In genomic region chr3:138936763-138937689, GRCh38 we compare ENCODE assay signal across 9 cellular contexts. TPM values are rescaled to one million over a fixed set of nuclear protein-coding genes. Genes with fewer than 3 reads are reported as not detected.
DNase-seq lines count a peak whose midpoint lies in the region; ATAC-seq and TF ChIP-seq lines count a peak whose summit lies in the region.
"Had no signal": no experiment of that assay in that cellular context is flagged by ENCODE, and none has a peak within 500 bp of the region (broad histone marks: within the 10 kb centered on the region; RNA-seq: fewer than 3 reads in every experiment).

No MANE protein-coding gene starts in this region.

- no peak for ATAC-seq in naive thymus-derived CD4-positive, alpha-beta T cell
- ATAC-seq in GM21423 (IDR thresholded peaks at IDR 0.05; ENCODE audit: unreplicated experiment): no peak

- peaks cover 68% of the 10 kb centered on the region for H3K27me3 ChIP-seq in A673 (replicated peaks; ENCODE audit: insufficient read depth, low read depth, low read length, poor library complexity)
- H3K27me3 ChIP-seq in HUES48 (ENCODE audit: control insufficient read depth, insufficient read depth, low read length): peaks cover 86% of the 10 kb centered on the region
- H3K27me3 ChIP-seq in mammary epithelial cell (ENCODE audit: insufficient read depth, low read length): peaks cover 36% of the 10 kb centered on the region
- H3K27me3 ChIP-seq in naive thymus-derived CD4-positive, alpha-beta T cell (ENCODE audit: control insufficient read depth in 2 of 2, insufficient read depth in 2 of 2, low read length in 2 of 2): peaks cover 15 to 59% of the 10 kb centered on the region in 2 donors

- H3K4me3 ChIP-seq in A673 (ENCODE audit: low read depth, low read length, poor library complexity, severe bottlenecking) (peak overlapping the region; percentile 45), HUES48 (ENCODE audit: low read depth, low read length) (peak overlapping the region; percentile 63), mammary epithelial cell (replicated peaks in 1 of 3; ENCODE audit: insufficient read depth in 1 of 3, low read depth in 2 of 3, low read length in 3 of 3) (no peak overlapping the region)
- H3K4me3 ChIP-seq in naive thymus-derived CD4-positive, alpha-beta T cell (ENCODE audit: low read length): peak overlapping the region; percentile 55

- no peaks in the 10 kb centered on the region for H3K36me3 Mint-ChIP-seq in naive thymus-derived CD4-positive, alpha-beta T cell

- in situ Hi-C loops in mammary epithelial cell (cut with MboI; ENCODE audit: low sequenced_read_pairs in 2 of 2): loop anchor here (10.0 kb wide), 2 partner anchors 378 to 398 kb away; no protein-coding TSS in a partner anchor

- no peaks in the 10 kb centered on the region for H3K79me2 ChIP-seq in mammary epithelial cell (ENCODE audit: insufficient read depth, low read length)

- H3K4me1 Mint-ChIP-seq in naive thymus-derived CD4-positive, alpha-beta T cell: peaks cover 19 to 43% (median 31%) of the 10 kb centered on the region in 7 donors

- H3K9me3 ChIP-seq in A673 (ENCODE audit: low read depth, low read length, poor library complexity, severe bottlenecking): no peaks in the 10 kb centered on the region
- no peaks in the 10 kb centered on the region for H3K9me3 ChIP-seq in HUES48 (ENCODE audit: control insufficient read depth, insufficient read depth, low read length)
- no peaks in the 10 kb centered on the region for H3K9me3 ChIP-seq in mammary epithelial cell (replicated peaks; ENCODE audit: insufficient read depth, low read length)
- H3K9me3 ChIP-seq in naive thymus-derived CD4-positive, alpha-beta T cell (ENCODE audit: control insufficient read depth in 2 of 3, low read length in 3 of 3): no peaks in the 10 kb centered on the region

- no peaks in the 10 kb centered on the region for H3K36me3 ChIP-seq in A673 (ENCODE audit: insufficient read depth, low read length, poor library complexity, severe bottlenecking)
- no peaks in the 10 kb centered on the region for H3K36me3 ChIP-seq in HUES48 (ENCODE audit: control insufficient read depth, insufficient read depth, low read length)
- no peaks in the 10 kb centered on the region for H3K36me3 ChIP-seq in mammary epithelial cell (ENCODE audit: insufficient read depth, low read length)
- H3K36me3 ChIP-seq in naive thymus-derived CD4-positive, alpha-beta T cell (ENCODE audit: control insufficient read depth in 2 of 3, insufficient read depth in 3 of 3, low read length in 3 of 3): no peaks in the 10 kb centered on the region

- H3K9ac ChIP-seq in HUES48 (ENCODE audit: low read depth, low read length) (no peak overlapping the region), mammary epithelial cell (ENCODE audit: insufficient read depth, low read length) (no peak overlapping the region)

- TF ChIP-seq CTCF in A673 (conservative IDR thresholded peaks at IDR 0.05; ENCODE audit: low read depth, low read length): no peak
- TF ChIP-seq CTCF in mammary epithelial cell (conservative IDR thresholded peaks at IDR 0.05 in 1 of 2, IDR thresholded peaks at IDR 0.05 in 1 of 2; ENCODE audit: extremely low read depth in 1 of 2, insufficient read depth in 1 of 2, low read depth in 1 of 2, low read length in 2 of 2): no peak
- TF ChIP-seq CTCF in GM10266 (IDR thresholded peaks at IDR 0.05; ENCODE audit: control insufficient read depth, insufficient read depth, low read depth, missing control alignments): no peak

- H3K9me3 Mint-ChIP-seq in naive thymus-derived CD4-positive, alpha-beta T cell: no peaks in the 10 kb centered on the region

- BruUV-seq in A673 (replicated peaks; lab: Mats Ljungman, UMichigan) (no TSS peak), mammary epithelial cell (replicated peaks; lab: Mats Ljungman, UMichigan) (no TSS peak)

- H4K20me1 ChIP-seq in mammary epithelial cell (ENCODE audit: insufficient read depth, low read length): no peaks in the 10 kb centered on the region

- peak overlapping the region; percentile 85 for H3K4me2 ChIP-seq in mammary epithelial cell (ENCODE audit: insufficient read depth, low read depth, low read length)

- no peak for DNase-seq in A673 (ENCODE audit: low spot score)
- DNase-seq in mammary epithelial cell: no peak
- no peak for DNase-seq in naive thymus-derived CD4-positive, alpha-beta T cell
- no peak for DNase-seq in GM10266 (ENCODE audit: extremely low spot score)
- DNase-seq in NCI-H226: no peak
- DNase-seq in NOMO-1 treated with dmso at 0.1 percent for 144 hours (lab: John Stamatoyannopoulos, UW; ENCODE audit: unreplicated experiment): no peak

- H3K4me1 ChIP-seq in A673 (ENCODE audit: insufficient read depth, low read length, poor library complexity, severe bottlenecking) (peaks cover 5% of the 10 kb centered on the region), HUES48 (ENCODE audit: control insufficient read depth, insufficient read depth, low read length) (peaks cover 35% of the 10 kb centered on the region), mammary epithelial cell (ENCODE audit: insufficient read depth, low read length) (peaks cover 19% of the 10 kb centered on the region)
- H3K4me1 ChIP-seq in naive thymus-derived CD4-positive, alpha-beta T cell (ENCODE audit: control insufficient read depth in 2 of 2, insufficient read depth in 2 of 2, low read length in 2 of 2): peaks cover 21 to 31% of the 10 kb centered on the region in 2 donors

- peak overlapping the region; percentile 67 to 86 (median 76) for H3K4me3 Mint-ChIP-seq in naive thymus-derived CD4-positive, alpha-beta T cell

- dilution Hi-C loops in mammary epithelial cell (cut with HindIII; ENCODE audit: low sequenced_read_pairs): no loop called here

- 15% methylated on average over 28 of the region's 43 CpGs for WGBS in mammary epithelial cell (ENCODE audit: low coverage, missing lambda C conversion rate)

- H2AFZ ChIP-seq in mammary epithelial cell (ENCODE audit: low read depth, low read length): peak overlapping the region; percentile 83

- POLR2A ChIA-PET in A673 (lab: Charles Lee; ENCODE audit: low non-redundant PET): no interaction called here
- POLR2A ChIA-PET in naive thymus-derived CD4-positive, alpha-beta T cell (lab: Charles Lee): no interaction called here

- H3K27me3 Mint-ChIP-seq in naive thymus-derived CD4-positive, alpha-beta T cell: peaks cover 63 to 93% (median 87%) of the 10 kb centered on the region in 5 donors

- CTCF ChIA-PET in A673 (lab: Charles Lee) (interaction anchor here (0.5 to 1.2 kb wide), 5 partner anchors 14 to 913 kb away, joined by 3 to 13 read pairs (median 7); no protein-coding TSS in a partner anchor), mammary epithelial cell (lab: Charles Lee; ENCODE audit: low non-redundant PET) (interaction anchor here (1.0 kb wide), 1 partner anchor 14 kb away, joined by 8 read pairs; no protein-coding TSS in a partner anchor)
- CTCF ChIA-PET in naive thymus-derived CD4-positive, alpha-beta T cell (lab: Charles Lee): interaction anchor here (0.6 to 4.7 kb wide), 7 partner anchors 13 to 356 kb away, joined by 3 to 38 read pairs (median 3); no protein-coding TSS in a partner anchor

- H3K27ac ChIP-seq in A673 (ENCODE audit: low read depth, low read length, poor library complexity, severe bottlenecking) (no peak overlapping the region), HUES48 (ENCODE audit: low read depth, low read length) (no peak overlapping the region), mammary epithelial cell (ENCODE audit: insufficient read depth, low read depth, low read length) (no peak overlapping the region)
- no peak overlapping the region for H3K27ac ChIP-seq in naive thymus-derived CD4-positive, alpha-beta T cell (ENCODE audit: low read depth, low read length)

- intact Hi-C loops in A673 (cut with micrococcal nuclease; ENCODE audit: unreplicated experiment) (loop anchor here (1.0 kb wide), 1 partner anchor 392 kb away; no protein-coding TSS in a partner anchor), mammary epithelial cell (cut with micrococcal nuclease) (loop anchor here (1.0 to 5.0 kb wide), 4 partner anchors 42 to 605 kb away; no protein-coding TSS in a partner anchor)
- intact Hi-C loops in naive thymus-derived CD4-positive, alpha-beta T cell (cut with micrococcal nuclease): loop anchor here (1.0 to 10.0 kb wide), 4 partner anchors 9 to 1925 kb away; no protein-coding TSS in a partner anchor

- peak overlapping the region in 1 of 9 donors; percentile 29 for H3K27ac Mint-ChIP-seq in naive thymus-derived CD4-positive, alpha-beta T cell

RNA-seq across cellular contexts. Expression of gene FOXL2, which starts 9.9 kb away (rescaled TPM):
- total RNA-seq in A673 (2021) (not detected in 2 replicates), mammary epithelial cell (1 to 10 TPM in 1 of 2 donors, under 1 TPM in 1; 0.64 to 1.5 TPM)
- 0.48 TPM for polyA plus RNA-seq in mammary epithelial cell
- not detected for polyA minus RNA-seq in mammary epithelial cell
- total RNA-seq in naive thymus-derived CD4-positive, alpha-beta T cell: not detected
- polyA plus RNA-seq in naive thymus-derived CD4-positive, alpha-beta T cell: not detected
- total RNA-seq: kidney had no signal

RNA-seq across cellular contexts. Expression of gene FOXL2NB, which starts 10.0 kb away (rescaled TPM):
- total RNA-seq in A673 (2021) (not detected in 2 replicates), mammary epithelial cell (under 1 TPM; 0.42 to 0.50 TPM)
- 0.09 TPM for polyA plus RNA-seq in mammary epithelial cell
- polyA minus RNA-seq in mammary epithelial cell: not detected
- not detected for total RNA-seq in naive thymus-derived CD4-positive, alpha-beta T cell
- polyA plus RNA-seq in naive thymus-derived CD4-positive, alpha-beta T cell: not detected
- total RNA-seq: kidney had no signal

Comparison
In these comparisons a context has a peak if more than half of its experiments do, and no peak if none do; other contexts are left out.
1. H3K4me3 ChIP-seq: peak in A673 (single experiment), HUES48 (single experiment) and naive thymus-derived CD4-positive, alpha-beta T cell (single experiment); none in mammary epithelial cell (0 of 3).